In the genomic region with DNA sequence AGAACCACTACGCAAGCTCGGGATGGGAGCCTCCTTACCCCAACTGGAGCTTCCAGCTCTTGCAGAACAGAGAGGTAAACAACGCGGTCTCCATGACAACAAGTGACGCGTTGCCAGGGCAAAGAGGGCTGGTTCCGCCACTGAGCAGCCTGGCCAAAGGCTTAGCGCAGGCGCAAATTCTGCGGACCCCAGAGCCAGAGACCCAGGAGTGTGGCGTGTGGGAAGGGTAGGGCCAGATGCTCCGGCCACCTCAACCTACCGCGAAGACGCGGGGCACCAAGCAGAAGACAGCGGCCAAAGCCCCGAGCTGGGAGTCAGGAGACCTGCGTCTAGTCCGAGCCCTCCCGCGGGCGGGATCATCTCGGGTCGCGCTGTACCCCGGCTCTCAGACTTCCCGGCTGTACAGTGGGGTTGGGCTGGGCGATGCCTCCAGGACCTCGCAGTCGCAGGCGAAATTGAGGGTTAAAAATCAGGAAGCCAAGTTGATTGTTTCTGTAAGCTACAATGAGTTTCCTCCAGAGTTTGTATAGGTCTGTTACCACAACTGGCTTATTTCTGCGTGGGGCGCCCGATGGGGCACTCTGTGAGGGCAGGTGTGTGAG, we compare ENCODE assay signal across 8 cellular contexts. TPM values are rescaled to one million over a fixed set of nuclear protein-coding genes. Genes with fewer than 3 reads are reported as not detected.
DNase-seq lines count a peak whose midpoint lies in the region; ATAC-seq lines count a peak whose summit lies in the region.

TSS of gene TEKT1 (minus strand) at position 68 of the 602 bp plus-strand sequence. CDS start 1,353 bp downstream, outside the sequence.

- peak; percentile 36 for DNase-seq in D341Med (ENCODE audit: low spot score)
- DNase-seq in LHCN-M2 (ENCODE audit: low read depth) = peak; percentile 64
- peak; percentile 24 to 55 for DNase-seq in activated CD4-positive, alpha-beta T cell treated with anti-CD3 and anti-CD28 coated beads, Interleukin-2, amount 50 U/mL, for 24 hours (ENCODE audit: low read depth in 1 of 2, low spot score in 1 of 2)
- DNase-seq in left lobe of liver (ENCODE audit: low spot score) = peak; percentile 89
- DNase-seq in stimulated activated CD4-positive, alpha-beta T cell treated with anti-CD3 and anti-CD28 coated beads, Interleukin-2, amount 100 ng/mL, for 24 hours = peak; percentile 67
- DNase-seq in LoVo (ENCODE audit: low spot score) = no peak

- H3K4me1 ChIP-seq in duodenal mucosa (ENCODE audit: control insufficient read depth in 1 of 2, insufficient read depth in 2 of 2, low read length in 2 of 2) = peaks cover 3 to 6% of the 10 kb centered on the region in 2 donors

- no peak within 1 kb of the TSS for H3K9ac ChIP-seq in duodenal mucosa (ENCODE audit: low read depth in 1 of 2, low read length in 2 of 2)

- H3K36me3 ChIP-seq in duodenal mucosa (ENCODE audit: control insufficient read depth in 1 of 2, insufficient read depth in 2 of 2, low read length in 2 of 2) = no peaks in the 10 kb centered on the region

- H3K9me3 ChIP-seq in duodenal mucosa (ENCODE audit: control insufficient read depth in 1 of 2, low read length in 2 of 2) = no peaks in the 10 kb centered on the region

- H3K27ac ChIP-seq in duodenal mucosa (ENCODE audit: low read depth, low read length) = no peak within 1 kb of the TSS

- ATAC-seq in left lobe of liver = peak; percentile 99
- no peak for ATAC-seq in GM21526 (IDR thresholded peaks at IDR 0.05; ENCODE audit: low FRiP score, unreplicated experiment)

- peaks cover 22 to 25% of the 10 kb centered on the region in 2 donors for H3K27me3 ChIP-seq in duodenal mucosa (ENCODE audit: control insufficient read depth in 1 of 2, insufficient read depth in 2 of 2, low read length in 2 of 2)

- H3K4me3 ChIP-seq in duodenal mucosa (ENCODE audit: low read depth in 1 of 2, low read length in 2 of 2) = peak within 1 kb of the TSS; percentile 48

RNA-seq across cellular contexts. Expression of gene TEKT1, which starts in this region (rescaled TPM):
- total RNA-seq in LHCN-M2 (2014; rRNA removed) (not detected in 2 replicates), left lobe of liver (not detected)
- polyA plus RNA-seq in LHCN-M2 (2012) = not detected

Comparison
In these comparisons a context has a peak if more than half of its experiments do, and no peak if none do; other contexts are left out.
1. Peak in DNase-seq in LHCN-M2; RNA of the gene not detected or under 1 TPM.
2. Peak in DNase-seq and ATAC-seq in left lobe of liver; RNA of the gene not detected or under 1 TPM.